ENCODE assay signal across 18 cellular contexts in genomic region chr7:886626-887487, GRCh38. TPM values are rescaled to one million over a fixed set of nuclear protein-coding genes. Genes with fewer than 3 reads are reported as not detected.
DNase-seq lines count a peak whose midpoint lies in the region; ATAC-seq, FAIRE-seq and TF ChIP-seq lines count a peak whose summit lies in the region.
"Had no signal": no experiment of that assay in that cellular context is flagged by ENCODE, and none has a peak within 500 bp of the region (broad histone marks: within the 10 kb centered on the region; RNA-seq: fewer than 3 reads in every experiment).

No MANE protein-coding gene starts in this region.

- no peak overlapping the region for H2BK12ac ChIP-seq in mesenchymal stem cell (ENCODE audit: low read length in 2 of 2)

- H3K4me1 Mint-ChIP-seq in natural killer cell treated with Interleukin-12 subunit alpha and Interleukin-12 subunit beta and Interleukin-15 and Interleukin-18, amount 100 ng/mL, for 72 hours (ENCODE audit: low read depth in 2 of 2), result peaks cover 3 to 22% of the 10 kb centered on the region in 2 donors
- peaks cover 8 to 27% of the 10 kb centered on the region in 2 donors for H3K4me1 Mint-ChIP-seq in natural killer cell

- no peak overlapping the region for H4K8ac ChIP-seq in mesenchymal stem cell (ENCODE audit: low read length)

- H3K4me3 ChIP-seq in mesenchymal stem cell (ENCODE audit: insufficient read depth in 1 of 2, low read depth in 1 of 2, low read length in 2 of 2), result no peak overlapping the region
- H3K4me3 ChIP-seq in aorta (ENCODE audit: low read length in 2 of 2), result no peak overlapping the region
- no peak overlapping the region for H3K4me3 ChIP-seq in small intestine (ENCODE audit: low read depth in 1 of 2, low read length in 2 of 2)
- H3K4me3 ChIP-seq: vagina had no signal

- H2AK5ac ChIP-seq in mesenchymal stem cell (ENCODE audit: low read length, severe bottlenecking), result no peak overlapping the region

- H3K18ac ChIP-seq in mesenchymal stem cell (ENCODE audit: low read depth in 1 of 2, low read length in 2 of 2), result no peak overlapping the region

- no peak overlapping the region for H3K14ac ChIP-seq in mesenchymal stem cell (ENCODE audit: low read length in 2 of 2)

- no peak overlapping the region for H3K27ac ChIP-seq in mesenchymal stem cell (ENCODE audit: low read length, poor library complexity, severe bottlenecking)
- H3K27ac ChIP-seq in aorta (ENCODE audit: low read depth in 1 of 2, low read length in 2 of 2), result no peak overlapping the region
- no peak overlapping the region for H3K27ac ChIP-seq in small intestine (ENCODE audit: low read depth in 1 of 2, low read length in 1 of 2)
- H3K27ac ChIP-seq: foreskin keratinocyte, vagina had no signal

- H3K9me3 Mint-ChIP-seq in natural killer cell treated with Interleukin-12 subunit alpha and Interleukin-12 subunit beta and Interleukin-15 and Interleukin-18, amount 100 ng/mL, for 72 hours, result no peaks in the 10 kb centered on the region
- no peaks in the 10 kb centered on the region for H3K9me3 Mint-ChIP-seq in natural killer cell
- H3K9me3 Mint-ChIP-seq: activated naive CD8-positive, alpha-beta T cell treated with anti-CD3 and anti-CD28 coated beads, Interleukin-2, amount 50 U/mL, for 24 hours had no signal

- no peak overlapping the region for H3K23ac ChIP-seq in mesenchymal stem cell (ENCODE audit: low read length in 2 of 2)

- no peak for TF ChIP-seq CTCF in natural killer cell (IDR thresholded peaks at IDR 0.05)

- H4K91ac ChIP-seq in mesenchymal stem cell (ENCODE audit: low read length), result peak overlapping the region; percentile 47

- H3K4me1 ChIP-seq in mesenchymal stem cell (ENCODE audit: control insufficient read depth, insufficient read depth, low read depth, low read length), result peaks cover 16% of the 10 kb centered on the region
- H3K4me1 ChIP-seq in aorta (ENCODE audit: control insufficient read depth in 1 of 2, insufficient read depth in 2 of 2, low read length in 2 of 2), result no peaks in the 10 kb centered on the region
- no peaks in the 10 kb centered on the region for H3K4me1 ChIP-seq in small intestine (ENCODE audit: control insufficient read depth in 2 of 2, insufficient read depth in 1 of 2, low read depth in 1 of 2, low read length in 1 of 2)
- H3K4me1 ChIP-seq: foreskin keratinocyte had no signal

- WGBS in mesenchymal stem cell, result 97% methylated on average over 39 of the region's 40 CpGs
- whole genome bisulfite sequencing in aorta, 2 donors, result 91% methylated on average over 40 of the region's 40 CpGs
- WGBS in small intestine, 3 donors, result 94 to 96% (median 96%) methylated on average over 39 to 40 of the region's 40 CpGs

- H2BK5ac ChIP-seq in mesenchymal stem cell (ENCODE audit: low read depth, low read length, poor library complexity, severe bottlenecking), result no peak overlapping the region

- FAIRE-seq in small intestine (lab: Jason Lieb, UNC), result no peak
- FAIRE-seq: GM18507 had no signal

- H3K79me1 ChIP-seq in mesenchymal stem cell (replicated peaks; ENCODE audit: low read length, poor library complexity, severe bottlenecking), result peaks cover 53% of the 10 kb centered on the region

- H3K27me3 ChIP-seq in mesenchymal stem cell (ENCODE audit: control insufficient read depth in 1 of 2, insufficient read depth in 1 of 2, low read length in 2 of 2), result no peaks in the 10 kb centered on the region
- H3K27me3 ChIP-seq in aorta (ENCODE audit: control insufficient read depth in 1 of 2, insufficient read depth in 2 of 2, low read length in 1 of 2), result no peaks in the 10 kb centered on the region
- no peaks in the 10 kb centered on the region for H3K27me3 ChIP-seq in small intestine (ENCODE audit: control insufficient read depth in 2 of 2, insufficient read depth in 2 of 2, low read length in 2 of 2)
- H3K27me3 ChIP-seq: foreskin keratinocyte, vagina had no signal

- no peak overlapping the region for H3K4me3 Mint-ChIP-seq in natural killer cell treated with Interleukin-12 subunit alpha and Interleukin-12 subunit beta and Interleukin-15 and Interleukin-18, amount 100 ng/mL, for 72 hours
- H3K4me3 Mint-ChIP-seq in natural killer cell, result no peak overlapping the region
- H3K4me3 Mint-ChIP-seq: activated CD4-positive, alpha-beta T cell treated with anti-CD3 and anti-CD28 coated beads for 36 hours; activated naive CD8-positive, alpha-beta T cell treated with anti-CD3 and anti-CD28 coated beads, Interleukin-2, amount 50 U/mL, for 24 hours had no signal

- no peak overlapping the region for H3K4me2 ChIP-seq in mesenchymal stem cell (ENCODE audit: low read length, poor library complexity, severe bottlenecking)

- no peak overlapping the region for H2AFZ ChIP-seq in mesenchymal stem cell (ENCODE audit: low read depth, low read length)

- no peak overlapping the region for H2BK15ac ChIP-seq in mesenchymal stem cell (ENCODE audit: low read depth, poor library complexity, severe bottlenecking)

- peak; percentile 57 for DNase-seq in natural killer cell treated with Interleukin-12 subunit alpha and Interleukin-12 subunit beta and Interleukin-15 and Interleukin-18, amount 100 ng/mL, for 72 hours (ENCODE audit: low spot score)
- DNase-seq in natural killer cell (no peak), Right ventricle myocardium superior (peak; percentile 90), mesenchymal stem cell (no peak), aorta (peak; percentile 35 to 66), DMS79 treated with DMSO at 0.1 percent for 48 hours (lab: John Stamatoyannopoulos, UW) (no peak), small intestine (no peak), COLO829 (ENCODE audit: low spot score) (no peak)
- DNase-seq: 8988T; activated CD4-positive, alpha-beta T cell treated with anti-CD3 and anti-CD28 coated beads for 36 hours; activated naive CD8-positive, alpha-beta T cell treated with anti-CD3 and anti-CD28 coated beads, Interleukin-2, amount 50 U/mL, for 24 hours; EL; foreskin keratinocyte; left colon; NCI-H1417 treated with DMSO at 0.1 percent for 48 hours; NCI-H526 treated with DMSO at 0.1 percent for 48 hours had no signal

- ATAC-seq in natural killer cell treated with Interleukin-12 subunit alpha and Interleukin-12 subunit beta and Interleukin-15 and Interleukin-18, amount 100 ng/mL, for 72 hours, result no peak
- ATAC-seq in natural killer cell (no peak), Right ventricle myocardium superior (ENCODE audit: poor library complexity) (peak; percentile 85), aorta (ENCODE audit: low FRiP score) (no peak)
- ATAC-seq: activated CD4-positive, alpha-beta T cell treated with anti-CD3 and anti-CD28 coated beads for 36 hours; activated naive CD8-positive, alpha-beta T cell treated with anti-CD3 and anti-CD28 coated beads, Interleukin-2, amount 50 U/mL, for 24 hours; foreskin keratinocyte; left colon had no signal

- intact Hi-C loops in natural killer cell (cut with micrococcal nuclease) (no loop called here), Right ventricle myocardium superior (cut with DNase I) (no loop called here), aorta (cut with DNase I) (no loop called here)

- H3K36me3 ChIP-seq in mesenchymal stem cell (ENCODE audit: control insufficient read depth in 1 of 2, insufficient read depth in 2 of 2, low read depth in 1 of 2, low read length in 2 of 2) (peaks cover 42 to 74% of the 10 kb centered on the region in 2 experiments), aorta (ENCODE audit: control insufficient read depth in 1 of 2, insufficient read depth in 2 of 2, low read length in 1 of 2) (peaks cover 0 to 2% of the 10 kb centered on the region in 2 donors), small intestine (ENCODE audit: control insufficient read depth in 2 of 2, insufficient read depth in 2 of 2, low read length in 2 of 2) (peaks cover 8 to 12% of the 10 kb centered on the region in 2 donors)

- H3K27me3 Mint-ChIP-seq in natural killer cell treated with Interleukin-12 subunit alpha and Interleukin-12 subunit beta and Interleukin-15 and Interleukin-18, amount 100 ng/mL, for 72 hours, result no peaks in the 10 kb centered on the region
- no peaks in the 10 kb centered on the region for H3K27me3 Mint-ChIP-seq in natural killer cell (ENCODE audit: low read depth in 2 of 2)
- H3K27me3 Mint-ChIP-seq: activated CD4-positive, alpha-beta T cell treated with anti-CD3 and anti-CD28 coated beads for 36 hours; activated naive CD8-positive, alpha-beta T cell treated with anti-CD3 and anti-CD28 coated beads, Interleukin-2, amount 50 U/mL, for 24 hours had no signal

- H2BK120ac ChIP-seq in mesenchymal stem cell (ENCODE audit: low read depth, low read length), result no peak overlapping the region

- H3K9me3 ChIP-seq in mesenchymal stem cell (ENCODE audit: control insufficient read depth, low read length), result no peaks in the 10 kb centered on the region
- H3K9me3 ChIP-seq in aorta (ENCODE audit: control insufficient read depth, low read length), result no peaks in the 10 kb centered on the region
- H3K9me3 ChIP-seq in small intestine (ENCODE audit: control insufficient read depth, low read depth), result no peaks in the 10 kb centered on the region
- H3K9me3 ChIP-seq: vagina had no signal

- H3K4ac ChIP-seq in mesenchymal stem cell (ENCODE audit: low read depth in 1 of 2, low read length in 2 of 2), result no peak overlapping the region

- no peak overlapping the region for H3K27ac Mint-ChIP-seq in natural killer cell treated with Interleukin-12 subunit alpha and Interleukin-12 subunit beta and Interleukin-15 and Interleukin-18, amount 100 ng/mL, for 72 hours
- no peak overlapping the region for H3K27ac Mint-ChIP-seq in natural killer cell
- H3K27ac Mint-ChIP-seq: activated CD4-positive, alpha-beta T cell treated with anti-CD3 and anti-CD28 coated beads for 36 hours; activated naive CD8-positive, alpha-beta T cell treated with anti-CD3 and anti-CD28 coated beads, Interleukin-2, amount 50 U/mL, for 24 hours had no signal

- H3K9ac ChIP-seq in mesenchymal stem cell (ENCODE audit: low read length), result no peak overlapping the region

- H3K36me3 Mint-ChIP-seq in natural killer cell treated with Interleukin-12 subunit alpha and Interleukin-12 subunit beta and Interleukin-15 and Interleukin-18, amount 100 ng/mL, for 72 hours, result no peaks in the 10 kb centered on the region
- no peaks in the 10 kb centered on the region for H3K36me3 Mint-ChIP-seq in natural killer cell

RNA-seq across cellular contexts. Expression of gene GET4, which starts 10.5 kb away (rescaled TPM):
- 10 to 100 TPM; 42.8 to 44.5 TPM for total RNA-seq in natural killer cell treated with Interleukin-12 subunit alpha and Interleukin-12 subunit beta and Interleukin-15 and Interleukin-18, amount 100 ng/mL, for 72 hours
- 10 to 100 TPM; 69.3 to 81.6 (median 73.2) TPM for total RNA-seq in natural killer cell
- 20.6 TPM for total RNA-seq in Right ventricle myocardium superior
- 23.7 TPM for polyA plus RNA-seq in mesenchymal stem cell (2013, experiment 1 of 2)
- polyA plus RNA-seq in mesenchymal stem cell (2013, experiment 2 of 2), result 23.3 TPM
- total RNA-seq in aorta, result 10 to 100 TPM; 19.9 to 22.7 TPM
- polyA plus RNA-seq in aorta, result 10 to 100 TPM; 16.5 to 58.3 TPM
- polyA plus RNA-seq in small intestine, result 10 to 100 TPM; 38.9 to 87.2 (median 71.9) TPM

RNA-seq across cellular contexts. Expression of gene SUN1, which starts 54.6 kb away (rescaled TPM):
- total RNA-seq in natural killer cell treated with Interleukin-12 subunit alpha and Interleukin-12 subunit beta and Interleukin-15 and Interleukin-18, amount 100 ng/mL, for 72 hours, result 10 to 100 TPM; 34.3 to 50.4 TPM
- total RNA-seq in natural killer cell (10 to 100 TPM; 40.2 to 63.5 (median 48.0) TPM), Right ventricle myocardium superior (177 TPM), aorta (100 to 1,000 TPM; 200 to 236 TPM)
- 67.0 TPM for polyA plus RNA-seq in mesenchymal stem cell (2013, experiment 1 of 2)
- polyA plus RNA-seq in mesenchymal stem cell (2013, experiment 2 of 2), result 68.6 TPM
- polyA plus RNA-seq in aorta (100 to 1,000 TPM in 1 of 2 donors, 10 to 100 TPM in 1; 36.3 to 120 TPM), small intestine (10 to 100 TPM; 41.6 to 63.7 (median 58.6) TPM)

Comparison
In these comparisons a context has a peak if more than half of its experiments do, and no peak if none do; other contexts are left out.
1. DNase-seq: peak in natural killer cell treated with Interleukin-12 subunit alpha and Interleukin-12 subunit beta and Interleukin-15 and Interleukin-18, amount 100 ng/mL, for 72 hours (single experiment), Right ventricle myocardium superior (single experiment) and aorta (2 of 2); none in natural killer cell (single experiment), mesenchymal stem cell (single experiment), DMS79 treated with DMSO at 0.1 percent for 48 hours (single experiment), small intestine (single experiment) and COLO829 (single experiment).